26 cellular contexts compared by ENCODE assay signal in the genomic region with DNA sequence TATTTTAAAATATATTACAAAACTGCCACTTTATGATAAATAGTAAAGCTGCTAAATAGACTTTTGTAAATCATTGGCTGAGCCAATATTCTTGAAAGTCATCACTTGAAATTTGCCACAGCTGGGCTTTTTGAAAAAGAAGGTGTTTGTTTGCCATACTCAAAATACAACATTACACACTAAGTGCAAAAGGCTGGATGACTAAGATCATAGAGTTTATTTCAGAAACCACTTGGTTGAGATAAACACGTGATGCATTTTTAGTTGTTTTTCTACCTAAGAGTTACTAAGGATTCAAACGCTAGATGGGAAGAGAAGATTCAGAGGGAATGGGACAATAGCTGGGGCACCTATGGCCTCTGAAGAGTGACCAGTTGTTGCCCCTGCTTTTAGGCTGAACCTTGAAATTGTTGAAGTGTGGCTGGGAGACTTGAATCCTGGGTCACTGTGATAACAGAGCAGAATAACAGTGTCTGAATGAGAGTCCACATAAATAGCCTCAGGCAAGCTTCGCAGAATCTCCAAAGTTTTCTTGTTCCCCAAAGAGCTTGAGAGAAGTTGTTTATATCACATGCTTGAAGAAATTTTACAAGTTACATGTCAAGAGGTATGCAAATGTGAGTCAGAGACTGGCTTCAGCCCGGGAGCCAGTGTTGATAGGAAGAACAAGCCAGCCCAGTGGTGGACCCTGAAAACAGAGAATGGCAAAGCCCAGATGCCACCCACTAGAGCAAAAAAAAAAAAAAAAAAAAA.
DNase-seq lines count a peak whose midpoint lies in the region; ATAC-seq and TF ChIP-seq lines count a peak whose summit lies in the region.
"Had no signal": no experiment of that assay in that cellular context is flagged by ENCODE, and none has a peak within 500 bp of the region (broad histone marks: within the 10 kb centered on the region; RNA-seq: fewer than 3 reads in every experiment).

No MANE protein-coding gene starts in this region.

- no peak overlapping the region for H2AK5ac ChIP-seq in mesendoderm (ENCODE audit: low read length)

- H4K8ac ChIP-seq in mesendoderm (ENCODE audit: low read depth, low read length), result no peak overlapping the region

- H2BK5ac ChIP-seq in mesendoderm (ENCODE audit: low read length), result no peak overlapping the region

- no peak overlapping the region for H4K5ac ChIP-seq in mesendoderm (ENCODE audit: low read length)

- intact Hi-C loops in natural killer cell (cut with micrococcal nuclease) (no loop called here), heart right ventricle (cut with DNase I) (no loop called here)

- DNase-seq in H4 (ENCODE audit: low spot score), result peak; percentile 83
- DNase-seq in OCI-M1 (lab: John Stamatoyannopoulos, UW), result peak; percentile 51
- peak; percentile 20 for DNase-seq in dedifferentiated amniotic fluid mesenchymal stem cell (ENCODE audit: extremely low spot score)
- DNase-seq in mesendoderm, result peak; percentile 40
- DNase-seq in medulla oblongata (ENCODE audit: extremely low spot score), result no peak
- DNase-seq in NCI-H1092 (lab: John Stamatoyannopoulos, UW), result no peak
- no peak for DNase-seq in natural killer cell
- DNase-seq in heart right ventricle, result no peak
- DNase-seq: activated CD4-positive, alpha-beta T cell treated with anti-CD3 and anti-CD28 coated beads, Interleukin-2, amount 50 U/mL, for 48 hours; activated effector memory CD4-positive, alpha-beta T cell treated with Interleukin-2 at 50 U/mL for 16 hours; DMS 273 treated with DMSO at 0.1 percent for 48 hours; GDM1; hippocampal formation; lower lobe of right lung; MG63; NCI-H1436; NCI-H510A treated with DMSO at 0.1 percent for 48 hours; NK-92 treated with Interleukin-12 subunit alpha and Interleukin-12 subunit beta, amount 100 ng/mL, for 24 hours; psoas muscle; stimulated activated CD4-positive, alpha-beta T cell treated with anti-CD3 and anti-CD28 coated beads, Interleukin-1b, Interleukin-23, amount 100 ng/mL, for 48 hours; uterus had no signal

- H3K79me2 ChIP-seq in mesendoderm (ENCODE audit: control insufficient read depth, insufficient read depth, low read length), result no peaks in the 10 kb centered on the region

- no peaks in the 10 kb centered on the region for H3K9me3 ChIP-seq in heart right ventricle
- H3K9me3 ChIP-seq: lower lobe of right lung, MG63, neutrophil, psoas muscle, uterus had no signal

- no peak overlapping the region for H3K4ac ChIP-seq in mesendoderm (ENCODE audit: low read depth, low read length)

- H3K79me1 ChIP-seq in mesendoderm (ENCODE audit: low read length), result no peaks in the 10 kb centered on the region

- H3K27ac ChIP-seq in mesendoderm (ENCODE audit: low read depth, low read length) (no peak overlapping the region), heart right ventricle (no peak overlapping the region)
- H3K27ac ChIP-seq: HL-60, lower lobe of right lung, neutrophil, psoas muscle, uterus had no signal

- H3K4me3 Mint-ChIP-seq in natural killer cell, result no peak overlapping the region
- H3K4me3 Mint-ChIP-seq: CD14-positive monocyte; dendritic cell treated with granulocyte-macrophage colony-stimulating factor and Interleukin-4, amounts not matched to agents 40 ng/mL and 50 ng/mL, for 4 days had no signal

- H3K4me2 ChIP-seq in mesendoderm (ENCODE audit: low read length), result no peak overlapping the region

- no CpG with 5 or more reads among the region's 4 CpGs for WGBS in mesendoderm (ENCODE audit: extremely low coverage, insufficient coverage, low lambda C conversion rate)
- 56 to 63% methylated on average over 4 of the region's 4 CpGs for WGBS in heart right ventricle, 2 donors

- H2BK120ac ChIP-seq in mesendoderm (ENCODE audit: low read depth, low read length), result no peak overlapping the region

- H3K27ac Mint-ChIP-seq in natural killer cell, result no peak overlapping the region
- H3K27ac Mint-ChIP-seq: CD14-positive monocyte; dendritic cell treated with granulocyte-macrophage colony-stimulating factor and Interleukin-4, amounts not matched to agents 40 ng/mL and 50 ng/mL, for 4 days had no signal

- no peak overlapping the region for H3K18ac ChIP-seq in mesendoderm (ENCODE audit: low read length)

- H3K27me3 ChIP-seq in mesendoderm (ENCODE audit: insufficient read depth, low read length, poor library complexity) (no peaks in the 10 kb centered on the region), heart right ventricle (no peaks in the 10 kb centered on the region)
- H3K27me3 ChIP-seq: MG63, neutrophil, uterus had no signal

- no peak overlapping the region for H2BK15ac ChIP-seq in mesendoderm (replicated peaks; ENCODE audit: low read depth)

- ATAC-seq in natural killer cell (no peak), heart right ventricle (no peak)
- ATAC-seq: HepG2, psoas muscle had no signal

- H3K4me3 ChIP-seq in mesendoderm (ENCODE audit: low read length), result no peak overlapping the region
- H3K4me3 ChIP-seq in heart right ventricle, result no peak overlapping the region
- H3K4me3 ChIP-seq: lower lobe of right lung, MG63, psoas muscle, uterus had no signal

- H3K36me3 ChIP-seq in mesendoderm (ENCODE audit: control insufficient read depth, insufficient read depth, low read length) (no peaks in the 10 kb centered on the region), heart right ventricle (no peaks in the 10 kb centered on the region)
- H3K36me3 ChIP-seq: lower lobe of right lung, MG63, neutrophil, uterus had no signal

- peaks cover 0 to 3% of the 10 kb centered on the region in 2 donors for H3K9me3 Mint-ChIP-seq in natural killer cell
- H3K9me3 Mint-ChIP-seq: dendritic cell treated with granulocyte-macrophage colony-stimulating factor and Interleukin-4, amounts not matched to agents 40 ng/mL and 50 ng/mL, for 4 days had no signal

- H3K27me3 Mint-ChIP-seq in natural killer cell (ENCODE audit: low read depth in 2 of 2), result no peaks in the 10 kb centered on the region
- H3K27me3 Mint-ChIP-seq: dendritic cell treated with granulocyte-macrophage colony-stimulating factor and Interleukin-4, amounts not matched to agents 40 ng/mL and 50 ng/mL, for 4 days had no signal

- TF ChIP-seq CTCF in natural killer cell (IDR thresholded peaks at IDR 0.05), result no peak
- no peak for TF ChIP-seq CTCF in heart right ventricle (IDR thresholded peaks at IDR 0.05)

- H3K4me1 ChIP-seq in mesendoderm (ENCODE audit: control insufficient read depth, low read depth, low read length), result no peaks in the 10 kb centered on the region
- peaks cover 0 to 3% (median 0%) of the 10 kb centered on the region in 9 donors for H3K4me1 ChIP-seq in heart right ventricle
- H3K4me1 ChIP-seq: lower lobe of right lung, psoas muscle, uterus had no signal

- H3K56ac ChIP-seq in mesendoderm (ENCODE audit: low read length), result no peak overlapping the region

- no peaks in the 10 kb centered on the region for H3K4me1 Mint-ChIP-seq in natural killer cell
- H3K4me1 Mint-ChIP-seq: CD14-positive monocyte had no signal

- H3K9ac ChIP-seq in mesendoderm (ENCODE audit: low read length), result no peak overlapping the region

- H3K36me3 Mint-ChIP-seq in natural killer cell, result no peaks in the 10 kb centered on the region
- H3K36me3 Mint-ChIP-seq: CD14-positive monocyte had no signal

- no peak overlapping the region for H3K23ac ChIP-seq in mesendoderm (ENCODE audit: low read length)

Comparison
In these comparisons a context has a peak if more than half of its experiments do, and no peak if none do; other contexts are left out.
1. DNase-seq: peak in H4 (single experiment), OCI-M1 (single experiment), dedifferentiated amniotic fluid mesenchymal stem cell (single experiment) and mesendoderm (single experiment); none in medulla oblongata (single experiment), NCI-H1092 (single experiment), natural killer cell (single experiment) and heart right ventricle (0 of 2).